Comparison of ENCODE assay signal across 35 cellular contexts in the genomic region with DNA sequence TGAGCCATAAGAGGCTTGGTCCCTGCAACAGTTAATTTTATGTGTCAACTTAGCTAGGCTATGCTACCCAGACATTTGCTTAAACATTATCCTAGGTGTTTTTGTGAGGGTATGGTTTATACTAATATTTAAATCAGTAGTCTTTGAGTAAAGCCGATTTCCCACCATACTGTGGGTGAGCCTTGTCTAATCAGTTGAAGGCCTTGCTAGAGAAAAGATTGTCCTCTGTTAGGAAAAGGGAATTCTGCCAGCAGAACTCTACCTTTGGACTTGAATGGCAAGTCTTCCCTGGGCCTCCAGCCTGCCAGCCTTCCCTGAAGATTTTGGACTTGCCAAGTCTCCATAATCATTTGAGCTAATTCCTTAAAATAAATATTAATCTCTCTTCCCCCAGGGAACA. TPM values are rescaled to one million over a fixed set of nuclear protein-coding genes. Genes with fewer than 3 reads are reported as not detected.
"Had no signal": no experiment of that assay in that cellular context is flagged by ENCODE, and none has a peak within 500 bp of the region (broad histone marks: within the 10 kb centered on the region; RNA-seq: fewer than 3 reads in every experiment).

No MANE protein-coding gene starts in this region.

- H3K27ac ChIP-seq: left lung, lower lobe of right lung, ovary, right atrium auricular region, right lobe of liver, testis, thyroid gland, transverse colon, upper lobe of left lung, vagina had no signal

- H3K9me3 Mint-ChIP-seq: mesothelial cell of epicardium; naive B cell; natural killer cell; nephron progenitor cell; stimulated activated memory B cell treated with anti-CD40 and anti-IgM and Interleukin-4, amounts not matched to agents 10 μg/mL and 1 μg/mL and 100 μg/mL, for 72 hours; stimulated activated naive CD8-positive, alpha-beta T cell treated with anti-CD3 and anti-CD28 coated beads, Interleukin-15, amount 100 ng/mL, for 72 hours had no signal

- FAIRE-seq: keratinocyte had no signal

- H3K4me3 Mint-ChIP-seq: mesothelial cell of epicardium; naive B cell; natural killer cell; nephron progenitor cell; stimulated activated memory B cell treated with anti-CD40 and anti-IgM and Interleukin-4, amounts not matched to agents 10 μg/mL and 1 μg/mL and 100 μg/mL, for 72 hours; stimulated activated naive CD8-positive, alpha-beta T cell treated with anti-CD3 and anti-CD28 coated beads, Interleukin-15, amount 100 ng/mL, for 72 hours had no signal

- ATAC-seq: left cardiac atrium; left lung; lower lobe of right lung; natural killer cell; right lobe of liver; stimulated activated memory B cell treated with anti-CD40 and anti-IgM and Interleukin-4, amounts not matched to agents 10 μg/mL and 1 μg/mL and 100 μg/mL, for 72 hours; stimulated activated naive CD8-positive, alpha-beta T cell treated with anti-CD3 and anti-CD28 coated beads, Interleukin-15, amount 100 ng/mL, for 72 hours had no signal

- DNase-seq: hippocampal formation; kidney glomerular epithelial cell; left cardiac atrium; left lung; lower lobe of right lung; mammary epithelial cell; mesenchymal stem cell; naive B cell; natural killer cell; nephron progenitor cell; ovary; right lobe of liver; stimulated activated CD4-positive, alpha-beta T cell treated with anti-CD3 and anti-CD28 coated beads, Interleukin-1b, Interleukin-23, amount 100 ng/mL, for 48 hours; stimulated activated CD4-positive, alpha-beta T cell treated with anti-CD3 and anti-CD28 coated beads, Interleukin-2, amount 100 ng/mL, for 48 hours; stimulated activated CD4-positive, alpha-beta T cell treated with anti-CD3 and anti-CD28 coated beads, Interleukin-4, amount 100 ng/mL, for 4 hours; stimulated activated CD8-positive, alpha-beta memory T cell treated with anti-CD3 and anti-CD28 coated beads, Interleukin-4, amount 100 ng/mL, for 48 hours; stimulated activated naive CD4-positive, alpha-beta T cell treated with Interleukin-2 at 50 U/mL for 16 hours; stimulated activated naive CD8-positive, alpha-beta T cell treated with anti-CD3 and anti-CD28 coated beads, Interleukin-15, amount 100 ng/mL, for 72 hours; testis; thyroid gland; transverse colon; upper lobe of left lung had no signal

- H3K4me1 Mint-ChIP-seq: mesothelial cell of epicardium; naive B cell; natural killer cell; nephron progenitor cell; stimulated activated memory B cell treated with anti-CD40 and anti-IgM and Interleukin-4, amounts not matched to agents 10 μg/mL and 1 μg/mL and 100 μg/mL, for 72 hours had no signal

- H3K4me2 ChIP-seq: smooth muscle cell had no signal

- H3K4me3 ChIP-seq: left lung, lower lobe of right lung, ovary, right atrium auricular region, right lobe of liver, smooth muscle cell, testis, thyroid gland, transverse colon, upper lobe of left lung, vagina had no signal

- H3K27me3 ChIP-seq: left lung, ovary, right atrium auricular region, right lobe of liver, testis, thyroid gland, transverse colon, upper lobe of left lung, vagina had no signal

- H3K27ac Mint-ChIP-seq: mesothelial cell of epicardium; naive B cell; natural killer cell; nephron progenitor cell; progenitor cell of endocrine pancreas; stimulated activated memory B cell treated with anti-CD40 and anti-IgM and Interleukin-4, amounts not matched to agents 10 μg/mL and 1 μg/mL and 100 μg/mL, for 72 hours; stimulated activated naive CD8-positive, alpha-beta T cell treated with anti-CD3 and anti-CD28 coated beads, Interleukin-15, amount 100 ng/mL, for 72 hours had no signal

- H3K27me3 Mint-ChIP-seq: stimulated activated memory B cell treated with anti-CD40 and anti-IgM and Interleukin-4, amounts not matched to agents 10 μg/mL and 1 μg/mL and 100 μg/mL, for 72 hours; stimulated activated naive CD8-positive, alpha-beta T cell treated with anti-CD3 and anti-CD28 coated beads, Interleukin-15, amount 100 ng/mL, for 72 hours had no signal

- H3K4me1 ChIP-seq: left lung, lower lobe of right lung, right atrium auricular region, right lobe of liver, testis, thyroid gland, transverse colon, upper lobe of left lung, vagina had no signal

- H3K36me3 Mint-ChIP-seq: mesothelial cell of epicardium; naive B cell; natural killer cell; stimulated activated memory B cell treated with anti-CD40 and anti-IgM and Interleukin-4, amounts not matched to agents 10 μg/mL and 1 μg/mL and 100 μg/mL, for 72 hours had no signal

- H3K9me3 ChIP-seq: left lung, lower lobe of right lung, ovary, right atrium auricular region, right lobe of liver, testis, thyroid gland, transverse colon, upper lobe of left lung, vagina had no signal

- H3K36me3 ChIP-seq: left lung, lower lobe of right lung, ovary, right atrium auricular region, right lobe of liver, thyroid gland, transverse colon, upper lobe of left lung, vagina had no signal

RNA-seq across cellular contexts. Expression of a gene that starts 23.9 kb away (rescaled TPM):
- total RNA-seq: mesothelial cell of epicardium, mononuclear cell, natural killer cell, progenitor cell of endocrine pancreas, smooth muscle cell, thyroid gland had no signal
- polyA plus RNA-seq: smooth muscle cell had no signal

RNA-seq across cellular contexts. Expression of a gene that starts 36.4 kb away (rescaled TPM):
- total RNA-seq: left cardiac atrium, liver, lower lobe of right lung, mesothelial cell of epicardium, mononuclear cell, natural killer cell, omental fat pad, ovary, progenitor cell of endocrine pancreas, pulmonary artery endothelial cell, right atrium auricular region, right lobe of liver, skeletal muscle tissue, smooth muscle cell, thyroid gland, upper lobe of left lung, vagina had no signal
- polyA plus RNA-seq: liver, ovary, smooth muscle cell, urinary bladder had no signal
